In genomic region chr3:182626484-182627467, GRCh38 we compare ENCODE assay signal across 25 cellular contexts.
DNase-seq lines count a peak whose midpoint lies in the region; ATAC-seq, FAIRE-seq and TF ChIP-seq lines count a peak whose summit lies in the region.
"Had no signal": no experiment of that assay in that cellular context is flagged by ENCODE, and none has a peak within 500 bp of the region (broad histone marks: within the 10 kb centered on the region; RNA-seq: fewer than 3 reads in every experiment).

No MANE protein-coding gene starts in this region.

- RAD21 ChIA-PET in GM12878 (lab: Charles Lee; ENCODE audit: unreplicated experiment), result interaction anchor here (1.6 kb wide), 1 partner anchor 57 kb away, joined by 5 read pairs; no protein-coding TSS in a partner anchor

- in situ Hi-C loops in mammary epithelial cell (cut with MboI; ENCODE audit: low sequenced_read_pairs in 2 of 2), result no loop called here
- in situ Hi-C loops in GM12878 (cut with MboI), result no loop called here

- H4K20me1 ChIP-seq in mammary epithelial cell (ENCODE audit: insufficient read depth, low read length) (no peaks in the 10 kb centered on the region), Loucy (ENCODE audit: insufficient read depth, low read length, poor library complexity, severe bottlenecking) (no peaks in the 10 kb centered on the region), GM12878 (ENCODE audit: control insufficient read depth, insufficient read depth) (no peaks in the 10 kb centered on the region)

- dilution Hi-C loops in mammary epithelial cell (cut with HindIII; ENCODE audit: low sequenced_read_pairs), result no loop called here

- H3K9me3 ChIP-seq in mammary epithelial cell (replicated peaks; ENCODE audit: insufficient read depth, low read length) (no peaks in the 10 kb centered on the region), breast epithelium (no peaks in the 10 kb centered on the region), Loucy (ENCODE audit: insufficient read depth, low read depth, low read length) (no peaks in the 10 kb centered on the region), GM12878 (replicated peaks; ENCODE audit: control insufficient read depth, insufficient read depth, low read length) (no peaks in the 10 kb centered on the region), stomach (no peaks in the 10 kb centered on the region), A673 (ENCODE audit: low read depth, low read length, poor library complexity, severe bottlenecking) (no peaks in the 10 kb centered on the region)
- H3K9me3 ChIP-seq: esophagus squamous epithelium, psoas muscle, SK-N-SH had no signal

- no peak for ATAC-seq in GM12878
- ATAC-seq in HG02885 (IDR thresholded peaks at IDR 0.05; ENCODE audit: poor library complexity, unreplicated experiment), result no peak
- ATAC-seq: activated naive CD4-positive, alpha-beta T cell treated with anti-CD3 and anti-CD28 coated beads, Interleukin-2, amount 50 U/mL, for 72 hours; psoas muscle had no signal

- H3F3A ChIP-seq in Loucy (ENCODE audit: low read depth), result no peaks in the 10 kb centered on the region

- no peak for FAIRE-seq in GM12878 (lab: Jason Lieb, UNC)
- FAIRE-seq: frontal cortex, GM12891 had no signal

- peak overlapping the region; percentile 29 for H2AFZ ChIP-seq in mammary epithelial cell (ENCODE audit: low read depth, low read length)
- H2AFZ ChIP-seq in Loucy (ENCODE audit: low read length), result no peak overlapping the region
- H2AFZ ChIP-seq in GM12878 (ENCODE audit: control insufficient read depth, low read depth, low read length), result no peak overlapping the region

- H3K4me2 ChIP-seq in mammary epithelial cell (ENCODE audit: insufficient read depth, low read depth, low read length) (no peak overlapping the region), Loucy (ENCODE audit: low read depth, low read length, poor library complexity, severe bottlenecking) (peak overlapping the region; percentile 47), GM12878 (ENCODE audit: control insufficient read depth, insufficient read depth) (no peak overlapping the region)
- H3K4me2 ChIP-seq: SK-N-SH had no signal

- H3K9me2 ChIP-seq in Loucy (replicated peaks; ENCODE audit: low read depth, low read length), result no peaks in the 10 kb centered on the region
- H3K9me2 ChIP-seq: SK-N-SH had no signal

- H3K27ac ChIP-seq in mammary epithelial cell (ENCODE audit: insufficient read depth, low read depth, low read length), result no peak overlapping the region
- H3K27ac ChIP-seq in breast epithelium, result no peak overlapping the region
- no peak overlapping the region for H3K27ac ChIP-seq in GM12878 (ENCODE audit: control insufficient read depth, insufficient read depth)
- peak overlapping the region in 4 of 5 donors; percentile 42 to 76 (median 46) for H3K27ac ChIP-seq in stomach
- no peak overlapping the region for H3K27ac ChIP-seq in A673 (ENCODE audit: low read depth, low read length, poor library complexity, severe bottlenecking)
- H3K27ac ChIP-seq: esophagus squamous epithelium, psoas muscle had no signal

- no peak for TF ChIP-seq EP300 in GM12878 (IDR thresholded peaks at IDR 0.05; ENCODE audit: borderline replicate concordance in 1 of 2, control insufficient read depth in 1 of 2, low read depth in 2 of 2, low read length in 2 of 2)
- no peak for TF ChIP-seq EP300 in stomach (IDR thresholded peaks at IDR 0.05)

- TF ChIP-seq POLR2A in breast epithelium (IDR thresholded peaks at IDR 0.05), result no peak
- TF ChIP-seq POLR2A in GM12878 (IDR thresholded peaks at IDR 0.05; ENCODE audit: low read depth, low read length), result no peak
- TF ChIP-seq POLR2A in stomach (IDR thresholded peaks at IDR 0.05), result no peak

- TF ChIP-seq CTCF in mammary epithelial cell (conservative IDR thresholded peaks at IDR 0.05 in 1 of 2, IDR thresholded peaks at IDR 0.05 in 1 of 2; ENCODE audit: extremely low read depth in 1 of 2, insufficient read depth in 1 of 2, low read depth in 1 of 2, low read length in 2 of 2) (no peak), breast epithelium (IDR thresholded peaks at IDR 0.05) (no peak), Loucy (conservative IDR thresholded peaks at IDR 0.05; ENCODE audit: low read length) (no peak), GM12878 (IDR thresholded peaks at IDR 0.05 in 2 of 3, conservative IDR thresholded peaks at IDR 0.05 in 1 of 3; ENCODE audit: control insufficient read depth in 2 of 3, extremely low read depth in 1 of 3, insufficient read depth in 1 of 3, low read depth in 3 of 3, low read length in 3 of 3) (no peak), stomach (IDR thresholded peaks at IDR 0.05) (no peak), A673 (conservative IDR thresholded peaks at IDR 0.05; ENCODE audit: low read depth, low read length) (no peak)

- no peak overlapping the region for H3K4me3 ChIP-seq in mammary epithelial cell (replicated peaks in 1 of 3; ENCODE audit: insufficient read depth in 1 of 3, low read depth in 2 of 3, low read length in 3 of 3)
- H3K4me3 ChIP-seq in breast epithelium, result no peak overlapping the region
- peak overlapping the region; percentile 28 for H3K4me3 ChIP-seq in Loucy (ENCODE audit: low read length, poor library complexity, severe bottlenecking)
- H3K4me3 ChIP-seq in GM12878, result no peak overlapping the region
- no peak overlapping the region for H3K4me3 ChIP-seq in stomach
- no peak overlapping the region for H3K4me3 ChIP-seq in A673 (ENCODE audit: low read depth, low read length, poor library complexity, severe bottlenecking)
- H3K4me3 ChIP-seq: esophagus squamous epithelium, psoas muscle had no signal

- SMC1A ChIA-PET in GM12878 (lab: Charles Lee; ENCODE audit: uncharacterized antibody, unreplicated experiment), result interaction anchor here (0.9 to 1.4 kb wide), 3 partner anchors 32 to 87 kb away, joined by 3 read pairs; no protein-coding TSS in a partner anchor

- BruUV-seq in mammary epithelial cell (replicated peaks; lab: Mats Ljungman, UMichigan) (no TSS peak), GM12878 (replicated peaks; lab: Mats Ljungman, UMichigan) (no TSS peak), A673 (replicated peaks; lab: Mats Ljungman, UMichigan) (no TSS peak)

- DNase-seq in mammary epithelial cell, result no peak
- DNase-seq in breast epithelium (ENCODE audit: low spot score in 2 of 2), result no peak
- no peak for DNase-seq in GM12878 (ENCODE audit: low read depth, low spot score)
- DNase-seq in stomach, result peak; percentile 37
- DNase-seq in A673 (ENCODE audit: low spot score), result no peak
- DNase-seq in COLO829 (ENCODE audit: low spot score), result no peak
- DNase-seq: activated CD4-positive, alpha-beta memory T cell treated with anti-CD3 and anti-CD28 coated beads, Interleukin-2, amount 10 ng/mL, durations not matched to agents 7 days and 5 days; activated CD4-positive, alpha-beta T cell treated with anti-CD3 and anti-CD28 coated beads for 1 hour; activated CD8-positive, alpha-beta memory T cell treated with anti-CD3 and anti-CD28 coated beads, Interleukin-2, amount 50 U/mL, for 48 hours; anterior cingulate cortex; esophagus squamous epithelium; mesendoderm; naive B cell; NCI-H1417; NCI-H2171; psoas muscle; SK-N-SH; stimulated activated CD4-positive, alpha-beta T cell treated with anti-CD3 and anti-CD28 coated beads, Interleukin-15, amount 100 ng/mL, for 24 hours; stimulated activated naive CD4-positive, alpha-beta T cell; T-helper 2 cell had no signal

- TF ChIP-seq RAD21 in GM12878 (IDR thresholded peaks at IDR 0.05; ENCODE audit: insufficient read depth, low read depth, low read length), result no peak

- H3K27me3 ChIP-seq in mammary epithelial cell (ENCODE audit: insufficient read depth, low read length) (no peaks in the 10 kb centered on the region), breast epithelium (no peaks in the 10 kb centered on the region), Loucy (ENCODE audit: insufficient read depth, low read length, poor library complexity, severe bottlenecking) (no peaks in the 10 kb centered on the region), GM12878 (replicated peaks in 1 of 2; ENCODE audit: control insufficient read depth in 2 of 2, insufficient read depth in 2 of 2, low read length in 1 of 2) (no peaks in the 10 kb centered on the region), stomach (no peaks in the 10 kb centered on the region), A673 (replicated peaks; ENCODE audit: insufficient read depth, low read depth, low read length, poor library complexity) (no peaks in the 10 kb centered on the region)
- H3K27me3 ChIP-seq: esophagus squamous epithelium had no signal

- H3K9ac ChIP-seq in mammary epithelial cell (ENCODE audit: insufficient read depth, low read length) (no peak overlapping the region), Loucy (ENCODE audit: low read depth, low read length, poor library complexity, severe bottlenecking) (no peak overlapping the region), GM12878 (ENCODE audit: control insufficient read depth, insufficient read depth, low read length) (no peak overlapping the region)
- H3K9ac ChIP-seq: SK-N-SH had no signal

- intact Hi-C loops in mammary epithelial cell (cut with micrococcal nuclease) (no loop called here), breast epithelium (cut with DNase I; ENCODE audit: low total_unique reads) (no loop called here), GM12878 (cut with micrococcal nuclease; ENCODE audit: unreplicated experiment) (no loop called here), stomach (cut with DNase I; ENCODE audit: low total_unique reads) (no loop called here), A673 (cut with micrococcal nuclease; ENCODE audit: unreplicated experiment) (no loop called here)

- H3K4me1 ChIP-seq in mammary epithelial cell (ENCODE audit: insufficient read depth, low read length) (peaks cover 29% of the 10 kb centered on the region), breast epithelium (no peaks in the 10 kb centered on the region), Loucy (ENCODE audit: insufficient read depth, low read length, poor library complexity, severe bottlenecking) (peaks cover 21% of the 10 kb centered on the region), GM12878 (ENCODE audit: control insufficient read depth, insufficient read depth, low read length) (no peaks in the 10 kb centered on the region), stomach (peaks cover 0 to 10% (median 5%) of the 10 kb centered on the region in 4 donors), A673 (ENCODE audit: insufficient read depth, low read length, poor library complexity, severe bottlenecking) (no peaks in the 10 kb centered on the region)
- H3K4me1 ChIP-seq: psoas muscle had no signal

- CTCF ChIA-PET in mammary epithelial cell (lab: Charles Lee; ENCODE audit: low non-redundant PET), result no interaction called here
- CTCF ChIA-PET in GM12878 (lab: Yijun Ruan, JAX), result interaction anchor here (0.7 to 4.2 kb wide), 5 partner anchors 9 to 87 kb away, joined by 3 to 13 read pairs (median 3); no protein-coding TSS in a partner anchor
- CTCF ChIA-PET in A673 (lab: Charles Lee), result interaction anchor here (0.6 kb wide), 1 partner anchor 10 kb away, joined by 4 read pairs; no protein-coding TSS in a partner anchor

- WGBS in mammary epithelial cell (ENCODE audit: low coverage, missing lambda C conversion rate), result 91% methylated on average over 4 of the region's 4 CpGs
- 43% methylated on average over 4 of the region's 4 CpGs for whole genome bisulfite sequencing in GM12878 (ENCODE audit: insufficient coverage, insufficient replicate concordance, low lambda C conversion rate, missing lambda C conversion rate)
- WGBS in stomach, 5 donors, result 23 to 42% (median 35%) methylated on average over 4 of the region's 4 CpGs

- H3K36me3 ChIP-seq in mammary epithelial cell (ENCODE audit: insufficient read depth, low read length) (no peaks in the 10 kb centered on the region), breast epithelium (no peaks in the 10 kb centered on the region), Loucy (ENCODE audit: insufficient read depth, low read length) (no peaks in the 10 kb centered on the region), GM12878 (ENCODE audit: control insufficient read depth in 2 of 2, insufficient read depth in 2 of 2, low read length in 1 of 2) (no peaks in the 10 kb centered on the region), stomach (no peaks in the 10 kb centered on the region), A673 (ENCODE audit: insufficient read depth, low read length, poor library complexity, severe bottlenecking) (no peaks in the 10 kb centered on the region)
- H3K36me3 ChIP-seq: esophagus squamous epithelium had no signal

- POLR2A ChIA-PET in GM12878 (lab: Charles Lee), result no interaction called here
- POLR2A ChIA-PET in A673 (lab: Charles Lee; ENCODE audit: low non-redundant PET), result no interaction called here

- H3K79me2 ChIP-seq in mammary epithelial cell (ENCODE audit: insufficient read depth, low read length) (no peaks in the 10 kb centered on the region), Loucy (ENCODE audit: insufficient read depth, low read length) (no peaks in the 10 kb centered on the region), GM12878 (ENCODE audit: control insufficient read depth, insufficient read depth, low read length) (no peaks in the 10 kb centered on the region)

Comparison
In these comparisons a context has a peak if more than half of its experiments do, and no peak if none do; other contexts are left out.
1. H3K27ac ChIP-seq: peak in stomach (4 of 5); none in mammary epithelial cell (single experiment), breast epithelium (0 of 2), GM12878 (single experiment) and A673 (single experiment).